25 cellular contexts compared by ENCODE assay signal in genomic region chr16:80620656-80621605, GRCh38.
"Had no signal": no experiment of that assay in that cellular context is flagged by ENCODE, and none has a peak within 500 bp of the region (broad histone marks: within the 10 kb centered on the region; RNA-seq: fewer than 3 reads in every experiment).

No MANE protein-coding gene starts in this region.

- H3K4me3 Mint-ChIP-seq: activated naive CD8-positive, alpha-beta T cell; activated T-cell treated with anti-CD3 and anti-CD28 coated beads, Interleukin-2, amount 50 U/mL, for 24 hours; activated T-helper 17 cell treated with anti-CD3 and anti-CD28 coated beads, Interleukin-2, amount 50 U/mL, for 72 hours; effector memory CD8-positive, alpha-beta T cell; naive thymus-derived CD4-positive, alpha-beta T cell; neural crest cell; type B pancreatic cell had no signal

- H3K27me3 Mint-ChIP-seq: activated naive CD8-positive, alpha-beta T cell; activated T-cell treated with anti-CD3 and anti-CD28 coated beads, Interleukin-2, amount 50 U/mL, for 24 hours; activated T-helper 17 cell treated with anti-CD3 and anti-CD28 coated beads, Interleukin-2, amount 50 U/mL, for 72 hours; effector memory CD8-positive, alpha-beta T cell; naive thymus-derived CD4-positive, alpha-beta T cell; type B pancreatic cell had no signal

- H3K4me3 ChIP-seq: adrenal gland, colonic mucosa, dorsolateral prefrontal cortex, lower lobe of right lung, spleen, testis had no signal

- H3K27ac Mint-ChIP-seq: activated naive CD8-positive, alpha-beta T cell; activated T-cell treated with anti-CD3 and anti-CD28 coated beads, Interleukin-2, amount 50 U/mL, for 24 hours; activated T-helper 17 cell treated with anti-CD3 and anti-CD28 coated beads, Interleukin-2, amount 50 U/mL, for 72 hours; effector memory CD8-positive, alpha-beta T cell; naive thymus-derived CD4-positive, alpha-beta T cell; progenitor cell of endocrine pancreas; type B pancreatic cell had no signal

- H3K36me3 Mint-ChIP-seq: type B pancreatic cell had no signal

- H3K36me3 ChIP-seq: adrenal gland, colonic mucosa, WERI-Rb-1 had no signal

- H3K27me3 ChIP-seq: adrenal gland, colonic mucosa, dorsolateral prefrontal cortex, spleen, testis had no signal

- DNase-seq: activated CD4-positive, alpha-beta T cell treated with anti-CD3 and anti-CD28 coated beads, Interleukin-2, amount 50 U/mL, for 1 hour; activated CD4-positive, CD25-positive, alpha-beta regulatory T cell treated with anti-CD3 and anti-CD28 coated beads, Interleukin-2, amount 50 U/mL, for 72 hours; activated CD8-positive, alpha-beta memory T cell treated with anti-CD3 and anti-CD28 coated beads for 24 hours; activated CD8-positive, alpha-beta memory T cell treated with anti-CD3 and anti-CD28 coated beads, Interleukin-2, amount 50 U/mL, for 4 hours; activated naive CD4-positive, alpha-beta T cell; activated T-cell treated with anti-CD3 and anti-CD28 coated beads, Interleukin-2, amount 50 U/mL, for 24 hours; adrenal gland; central memory CD4-positive, alpha-beta T cell; colonic mucosa; effector memory CD8-positive, alpha-beta T cell; lower lobe of right lung; mesendoderm; naive thymus-derived CD4-positive, alpha-beta T cell; spleen; stimulated activated CD4-positive, alpha-beta T cell treated with anti-CD3 and anti-CD28 coated beads, Interleukin-4, amount 100 ng/mL, for 1 hour; stimulated activated naive CD4-positive, alpha-beta T cell; T-helper 1 cell; testis; WERI-Rb-1 had no signal

- H3K9me3 Mint-ChIP-seq: activated T-cell treated with anti-CD3 and anti-CD28 coated beads, Interleukin-2, amount 50 U/mL, for 24 hours; activated T-helper 17 cell treated with anti-CD3 and anti-CD28 coated beads, Interleukin-2, amount 50 U/mL, for 72 hours; effector memory CD8-positive, alpha-beta T cell had no signal

- H3K4me1 Mint-ChIP-seq: activated T-helper 17 cell treated with anti-CD3 and anti-CD28 coated beads, Interleukin-2, amount 50 U/mL, for 72 hours; neural crest cell had no signal

- H3K27ac ChIP-seq: adrenal gland, colonic mucosa, lower lobe of right lung, spleen, testis, WERI-Rb-1 had no signal

- H3K4me1 ChIP-seq: adrenal gland, colonic mucosa, lower lobe of right lung, spleen, testis had no signal

- H3K9me3 ChIP-seq: adrenal gland, colonic mucosa, testis had no signal
